In the genomic region with DNA sequence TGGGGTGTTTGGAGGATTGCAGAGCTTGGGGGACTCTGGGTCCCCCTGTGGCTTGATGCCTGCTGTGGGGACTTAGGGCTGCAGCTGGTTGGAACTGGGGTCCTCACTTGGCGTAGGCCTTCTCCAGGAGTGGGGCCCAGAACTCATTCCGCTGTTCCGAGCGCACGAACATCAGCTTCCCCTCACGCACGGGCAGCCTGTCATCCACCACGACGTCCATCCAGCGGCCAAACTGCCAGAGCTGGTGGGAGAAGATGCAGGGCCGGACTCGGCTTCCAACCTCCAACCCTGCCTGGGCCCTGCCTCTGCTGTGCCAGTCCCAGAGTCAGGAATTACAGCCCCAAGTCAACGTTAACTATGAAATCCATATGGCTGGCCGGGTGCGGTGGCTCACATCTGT, we compare ENCODE assay signal across 1 cellular context.
TF ChIP-seq lines count a peak whose summit lies in the region.

No MANE protein-coding gene starts in this region.

TF ChIP-seq in IMR-90, 13 proteins besides CTCF, POLR2A, EP300 and RAD21:
- no peak for TF ChIP-seq FOS (IDR thresholded peaks at IDR 0.05; ENCODE audit: low read depth, low read length)
- TF ChIP-seq, protein P1, sequence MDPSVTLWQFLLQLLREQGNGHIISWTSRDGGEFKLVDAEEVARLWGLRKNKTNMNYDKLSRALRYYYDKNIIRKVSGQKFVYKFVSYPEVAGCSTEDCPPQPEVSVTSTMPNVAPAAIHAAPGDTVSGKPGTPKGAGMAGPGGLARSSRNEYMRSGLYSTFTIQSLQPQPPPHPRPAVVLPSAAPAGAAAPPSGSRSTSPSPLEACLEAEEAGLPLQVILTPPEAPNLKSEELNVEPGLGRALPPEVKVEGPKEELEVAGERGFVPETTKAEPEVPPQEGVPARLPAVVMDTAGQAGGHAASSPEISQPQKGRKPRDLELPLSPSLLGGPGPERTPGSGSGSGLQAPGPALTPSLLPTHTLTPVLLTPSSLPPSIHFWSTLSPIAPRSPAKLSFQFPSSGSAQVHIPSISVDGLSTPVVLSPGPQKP (IDR thresholded peaks at IDR 0.05; ENCODE audit: borderline replicate concordance, low read depth, low read length): no peak
- TF ChIP-seq MAZ (IDR thresholded peaks at IDR 0.05; ENCODE audit: borderline replicate concordance, low read depth, low read length): no peak
- TF ChIP-seq CHD1 (IDR thresholded peaks at IDR 0.05; ENCODE audit: low read depth, low read length): no peak
- TF ChIP-seq BHLHE40 (IDR thresholded peaks at IDR 0.05; ENCODE audit: low read depth, low read length): no peak
- TF ChIP-seq MAFK (IDR thresholded peaks at IDR 0.05; ENCODE audit: low read depth, low read length): no peak
- TF ChIP-seq RCOR1 (IDR thresholded peaks at IDR 0.05; ENCODE audit: insufficient replicate concordance, low read length): no peak
- TF ChIP-seq CEBPB (IDR thresholded peaks at IDR 0.05; ENCODE audit: low read depth, low read length): no peak
- no peak for TF ChIP-seq SMC3 (IDR thresholded peaks at IDR 0.05; ENCODE audit: low read depth, low read length)
